Comparison of ENCODE assay signal across 11 cellular contexts in the genomic region with DNA sequence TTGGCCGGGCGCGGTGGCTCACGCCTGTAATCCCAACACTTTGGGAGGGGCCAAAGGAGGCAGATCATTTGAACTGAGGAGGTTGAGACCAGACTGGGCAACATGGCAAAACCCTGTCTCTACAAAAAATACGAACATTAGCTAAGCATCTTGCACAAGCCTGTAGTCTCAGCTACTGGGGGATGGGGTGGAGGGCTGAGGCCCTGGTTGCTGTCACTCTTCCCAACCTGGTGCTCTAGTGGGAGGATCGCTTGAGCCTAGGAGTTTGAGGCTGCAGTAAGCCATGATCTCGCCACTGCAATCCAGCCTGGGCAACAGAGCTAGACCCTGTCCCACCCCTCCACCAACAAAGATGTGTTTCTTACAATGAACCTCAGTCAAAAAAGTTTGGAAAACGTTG. TPM values are rescaled to one million over a fixed set of nuclear protein-coding genes. Genes with fewer than 3 reads are reported as not detected.
DNase-seq lines count a peak whose midpoint lies in the region; TF ChIP-seq lines count a peak whose summit lies in the region.
"Had no signal": no experiment of that assay in that cellular context is flagged by ENCODE, and none has a peak within 500 bp of the region (broad histone marks: within the 10 kb centered on the region; RNA-seq: fewer than 3 reads in every experiment).

No MANE protein-coding gene starts in this region.

- no peaks in the 10 kb centered on the region for H3K9me3 Mint-ChIP-seq in HFFc6
- H3K9me3 Mint-ChIP-seq: dendritic cell treated with granulocyte-macrophage colony-stimulating factor and Interleukin-4, amounts not matched to agents 40 ng/mL and 50 ng/mL, for 4 days had no signal

- peak overlapping the region; percentile 89 for H3K4me3 Mint-ChIP-seq in HFFc6
- H3K4me3 Mint-ChIP-seq: dendritic cell treated with granulocyte-macrophage colony-stimulating factor and Interleukin-4, amounts not matched to agents 40 ng/mL and 50 ng/mL, for 4 days had no signal

- in situ Hi-C loops in ACHN (cut with HindIII; ENCODE audit: low pct_ligation_motif_present, low pct_unique_long_range_greater_than_20kb, low sequenced_read_pairs) = no loop called here

- no peaks in the 10 kb centered on the region for H3K9me3 ChIP-seq in A673 (ENCODE audit: low read depth, low read length, poor library complexity, severe bottlenecking)
- H3K9me3 ChIP-seq in adipocyte (ENCODE audit: control insufficient read depth, low read length) = no peaks in the 10 kb centered on the region
- H3K9me3 ChIP-seq: Peyer's patch had no signal

- no peak for TF ChIP-seq CTCF in A673 (conservative IDR thresholded peaks at IDR 0.05; ENCODE audit: low read depth, low read length)
- no peak for TF ChIP-seq CTCF in HFFc6 (IDR thresholded peaks at IDR 0.05)
- no peak for TF ChIP-seq CTCF in GM20000 (IDR thresholded peaks at IDR 0.05; ENCODE audit: extremely low read depth, missing control alignments)

- intact Hi-C loops in A673 (cut with micrococcal nuclease; ENCODE audit: unreplicated experiment) = no loop called here

- H3K27ac Mint-ChIP-seq in HFFc6 = no peak overlapping the region
- H3K27ac Mint-ChIP-seq: dendritic cell treated with granulocyte-macrophage colony-stimulating factor and Interleukin-4, amounts not matched to agents 40 ng/mL and 50 ng/mL, for 4 days had no signal

- H3K27me3 ChIP-seq in A673 (replicated peaks; ENCODE audit: insufficient read depth, low read depth, low read length, poor library complexity) (no peaks in the 10 kb centered on the region), adipocyte (replicated peaks; ENCODE audit: control insufficient read depth, insufficient read depth, low read length) (no peaks in the 10 kb centered on the region), layer of hippocampus (ENCODE audit: control insufficient read depth, insufficient read depth, low read length) (no peaks in the 10 kb centered on the region)
- H3K27me3 ChIP-seq: Peyer's patch had no signal

- no TSS peak for BruUV-seq in A673 (replicated peaks; lab: Mats Ljungman, UMichigan)

- H3K4me3 ChIP-seq in A673 (ENCODE audit: low read depth, low read length, poor library complexity, severe bottlenecking) (peak overlapping the region; percentile 83), adipocyte (ENCODE audit: low read length) (peak overlapping the region; percentile 70)
- H3K4me3 ChIP-seq: Peyer's patch had no signal

- peaks cover 34% of the 10 kb centered on the region for H3K4me1 Mint-ChIP-seq in HFFc6 (ENCODE audit: low read depth)

- H3K9ac ChIP-seq in adipocyte (ENCODE audit: low read length) = no peak overlapping the region

- DNase-seq in A673 (ENCODE audit: low spot score) = no peak
- no peak for DNase-seq in HFFc6
- peak; percentile 6 for DNase-seq in adipocyte (ENCODE audit: low read depth)
- no peak for DNase-seq in ACHN
- no peak for DNase-seq in NCI-H69 (lab: John Stamatoyannopoulos, UW)
- DNase-seq in GM20000 (ENCODE audit: low spot score) = no peak
- no peak for DNase-seq in occipital lobe (lab: John Stamatoyannopoulos, UW)
- DNase-seq: Peyer's patch had no signal

- H3K36me3 ChIP-seq in A673 (ENCODE audit: insufficient read depth, low read length, poor library complexity, severe bottlenecking) = peaks cover 26% of the 10 kb centered on the region
- no peaks in the 10 kb centered on the region for H3K36me3 ChIP-seq in adipocyte (ENCODE audit: control insufficient read depth, insufficient read depth, low read length, severe bottlenecking)
- H3K36me3 ChIP-seq: Peyer's patch had no signal

- CTCF ChIA-PET in A673 (lab: Charles Lee) = no interaction called here

- H3K4me1 ChIP-seq in A673 (ENCODE audit: insufficient read depth, low read length, poor library complexity, severe bottlenecking) (peaks cover 59% of the 10 kb centered on the region), adipocyte (ENCODE audit: control insufficient read depth, insufficient read depth, low read length) (peaks cover 33% of the 10 kb centered on the region)

- POLR2A ChIA-PET in A673 (lab: Charles Lee; ENCODE audit: low non-redundant PET) = no interaction called here

- H3K27ac ChIP-seq in A673 (ENCODE audit: low read depth, low read length, poor library complexity, severe bottlenecking) (peak overlapping the region; percentile 95), layer of hippocampus (ENCODE audit: low read depth, low read length) (peak overlapping the region; percentile 57)
- H3K27ac ChIP-seq: Peyer's patch had no signal

- no peaks in the 10 kb centered on the region for H3K36me3 Mint-ChIP-seq in HFFc6 (ENCODE audit: low read depth)

- H3K27me3 Mint-ChIP-seq in HFFc6 (ENCODE audit: insufficient read depth) = peaks cover 5% of the 10 kb centered on the region; the same call in 1 of the 2 replicates

RNA-seq across cellular contexts. Expression of gene PHGDH, which starts 2.8 kb away (rescaled TPM):
- total RNA-seq in A673 (2021) = 499 and 575 TPM in 2 replicates
- total RNA-seq in HFFc6 (2021; fragmentation: NEBNext Ultra II Directional; extraction: Animal tissue kit (Norgen Biotek cat#: 25700)) = 100 to 1,000 TPM in 1 of 6 experiments, 10 to 100 TPM in 5; 56.4 to 109 (median 87.0) TPM
- 19.0 TPM for total RNA-seq in occipital lobe

RNA-seq across cellular contexts. Expression of gene HMGCS2, which starts 54.1 kb away (rescaled TPM):
- not detected in 2 replicates for total RNA-seq in A673 (2021)
- not detected for total RNA-seq in HFFc6 (2021; fragmentation: NEBNext Ultra II Directional; extraction: Animal tissue kit (Norgen Biotek cat#: 25700))
- not detected for total RNA-seq in occipital lobe
- total RNA-seq: renal cortical epithelial cell had no signal
